Comparison of ENCODE assay signal across 8 cellular contexts in genomic region chr2:27891063-27891819, GRCh38. TPM values are rescaled to one million over a fixed set of nuclear protein-coding genes. Genes with fewer than 3 reads are reported as not detected.
DNase-seq lines count a peak whose midpoint lies in the region; ATAC-seq and TF ChIP-seq lines count a peak whose summit lies in the region.

No MANE protein-coding gene starts in this region.

- H3K4me3 Mint-ChIP-seq in activated T-helper 1 cell treated with anti-CD3 and anti-CD28 coated beads, Interleukin-12 subunit alpha, Interleukin-12 subunit beta, Interleukin-2, Interleukin-4 antibody, amounts not matched to agents 30 ng/mL and 10 ng/mL and 1 ng/mL, durations not matched to agents 14 hours and 24 hours and 36 hours, result peak overlapping the region; percentile 93
- peak overlapping the region; percentile 94 to 99 (median 98) for H3K4me3 Mint-ChIP-seq in naive thymus-derived CD8-positive, alpha-beta T cell

- CTCF ChIA-PET in A673 (lab: Charles Lee) (no interaction called here), Panc1 (lab: Charles Lee) (interaction anchor here (0.6 kb wide), 1 partner anchor 64 kb away, joined by 3 read pairs; no protein-coding TSS in a partner anchor)

- H3K4me1 Mint-ChIP-seq in activated T-helper 1 cell treated with anti-CD3 and anti-CD28 coated beads, Interleukin-12 subunit alpha, Interleukin-12 subunit beta, Interleukin-2, Interleukin-4 antibody, amounts not matched to agents 30 ng/mL and 10 ng/mL and 1 ng/mL, durations not matched to agents 14 hours and 24 hours and 36 hours (ENCODE audit: low read depth), result peaks cover 63% of the 10 kb centered on the region
- peaks cover 25 to 67% (median 51%) of the 10 kb centered on the region in 4 donors for H3K4me1 Mint-ChIP-seq in naive thymus-derived CD8-positive, alpha-beta T cell

- H3K36me3 Mint-ChIP-seq in activated T-helper 1 cell treated with anti-CD3 and anti-CD28 coated beads, Interleukin-12 subunit alpha, Interleukin-12 subunit beta, Interleukin-2, Interleukin-4 antibody, amounts not matched to agents 30 ng/mL and 10 ng/mL and 1 ng/mL, durations not matched to agents 14 hours and 24 hours and 36 hours (ENCODE audit: low read depth), result peaks cover 30% of the 10 kb centered on the region
- H3K36me3 Mint-ChIP-seq in naive thymus-derived CD8-positive, alpha-beta T cell, result peaks cover 0 to 24% (median 16%) of the 10 kb centered on the region in 3 donors

- in situ Hi-C loops in Panc1 (cut with HindIII; ENCODE audit: low pct_unique_long_range_greater_than_20kb, low sequenced_read_pairs), result no loop called here

- no peaks in the 10 kb centered on the region for H3K27me3 Mint-ChIP-seq in activated T-helper 1 cell treated with anti-CD3 and anti-CD28 coated beads, Interleukin-12 subunit alpha, Interleukin-12 subunit beta, Interleukin-2, Interleukin-4 antibody, amounts not matched to agents 30 ng/mL and 10 ng/mL and 1 ng/mL, durations not matched to agents 14 hours and 24 hours and 36 hours (ENCODE audit: insufficient read depth)
- peaks cover 0 to 6% (median 0%) of the 10 kb centered on the region in 5 donors for H3K27me3 Mint-ChIP-seq in naive thymus-derived CD8-positive, alpha-beta T cell

- H3K27ac ChIP-seq in A673 (ENCODE audit: low read depth, low read length, poor library complexity, severe bottlenecking) (peak overlapping the region; percentile 75), Panc1 (ENCODE audit: low read length) (peak overlapping the region; percentile 97)

- no peaks in the 10 kb centered on the region for H3K36me3 ChIP-seq in A673 (ENCODE audit: insufficient read depth, low read length, poor library complexity, severe bottlenecking)
- no peaks in the 10 kb centered on the region; the same call in 1 of the 2 replicates for H3K36me3 ChIP-seq in Panc1 (ENCODE audit: control insufficient read depth, insufficient read depth, low read length)

- ATAC-seq in GM18868 (IDR thresholded peaks at IDR 0.05; ENCODE audit: unreplicated experiment) (peak; percentile 14), HG03520 (IDR thresholded peaks at IDR 0.05; ENCODE audit: unreplicated experiment) (peak; percentile 22), Panc1 (peak; percentile 49)
- ATAC-seq in naive thymus-derived CD8-positive, alpha-beta T cell, result peak in 1 of 2 donors; percentile 65

- H3K27ac Mint-ChIP-seq in activated T-helper 1 cell treated with anti-CD3 and anti-CD28 coated beads, Interleukin-12 subunit alpha, Interleukin-12 subunit beta, Interleukin-2, Interleukin-4 antibody, amounts not matched to agents 30 ng/mL and 10 ng/mL and 1 ng/mL, durations not matched to agents 14 hours and 24 hours and 36 hours, result peak overlapping the region; percentile 99
- H3K27ac Mint-ChIP-seq in naive thymus-derived CD8-positive, alpha-beta T cell, result peak overlapping the region; percentile 98 to 100 (median 100)

- intact Hi-C loops in A673 (cut with micrococcal nuclease; ENCODE audit: unreplicated experiment), result loop anchor here (5.0 kb wide), 1 partner anchor 501 kb away; the partner anchor contains the start of gene FOSL2
- intact Hi-C loops in Panc1 (cut with micrococcal nuclease; ENCODE audit: unreplicated experiment), result loop anchor here (5.0 kb wide), 1 partner anchor 501 kb away; the partner anchor contains the start of gene FOSL2
- intact Hi-C loops in activated T-helper 1 cell treated with anti-CD3 and anti-CD28 coated beads, Interleukin-12 subunit alpha, Interleukin-12 subunit beta, Interleukin-2, Interleukin-4 antibody, amounts not matched to agents 30 ng/mL and 10 ng/mL and 1 ng/mL, durations not matched to agents 14 hours and 24 hours and 36 hours (cut with micrococcal nuclease), result loop anchor here (5.0 kb wide), 3 partner anchors 34 to 361 kb away; no protein-coding TSS in a partner anchor

- peak overlapping the region; percentile 63 for H3K4me3 ChIP-seq in A673 (ENCODE audit: low read depth, low read length, poor library complexity, severe bottlenecking)
- peak overlapping the region; percentile 80 to 95 for H3K4me3 ChIP-seq in Panc1 (ENCODE audit: low read depth in 2 of 2, low read length in 2 of 2)

- H3K27me3 ChIP-seq in A673 (replicated peaks; ENCODE audit: insufficient read depth, low read depth, low read length, poor library complexity) (no peaks in the 10 kb centered on the region), Panc1 (ENCODE audit: control insufficient read depth, insufficient read depth, low read length) (no peaks in the 10 kb centered on the region)

- DNase-seq in A673 (ENCODE audit: low spot score) (peak; percentile 78), Panc1 (ENCODE audit: low read depth, low spot score) (peak; percentile 69), fibroblast of gingiva (ENCODE audit: low read depth) (peak; percentile 87)
- peak; percentile 83 for DNase-seq in activated T-helper 1 cell treated with anti-CD3 and anti-CD28 coated beads, Interleukin-12 subunit alpha, Interleukin-12 subunit beta, Interleukin-2, Interleukin-4 antibody, amounts not matched to agents 30 ng/mL and 10 ng/mL and 1 ng/mL, durations not matched to agents 14 hours and 24 hours and 36 hours (ENCODE audit: low spot score)
- peak; percentile 78 to 98 (median 96) for DNase-seq in naive thymus-derived CD8-positive, alpha-beta T cell
- peak; percentile 87 to 95 (median 92) for DNase-seq in stimulated activated naive CD4-positive, alpha-beta T cell (lab: John Stamatoyannopoulos, UW)

- H3K9me3 ChIP-seq in A673 (ENCODE audit: low read depth, low read length, poor library complexity, severe bottlenecking) (no peaks in the 10 kb centered on the region), Panc1 (ENCODE audit: control insufficient read depth, insufficient read depth, low read depth, low read length) (no peaks in the 10 kb centered on the region)

- no peaks in the 10 kb centered on the region for H3K9me3 Mint-ChIP-seq in activated T-helper 1 cell treated with anti-CD3 and anti-CD28 coated beads, Interleukin-12 subunit alpha, Interleukin-12 subunit beta, Interleukin-2, Interleukin-4 antibody, amounts not matched to agents 30 ng/mL and 10 ng/mL and 1 ng/mL, durations not matched to agents 14 hours and 24 hours and 36 hours
- peaks cover 0 to 4% (median 0%) of the 10 kb centered on the region in 9 donors for H3K9me3 Mint-ChIP-seq in naive thymus-derived CD8-positive, alpha-beta T cell

- TF ChIP-seq CTCF in A673 (conservative IDR thresholded peaks at IDR 0.05; ENCODE audit: low read depth, low read length) (no peak), Panc1 (IDR thresholded peaks at IDR 0.05) (no peak)

- H3K4me1 ChIP-seq in A673 (ENCODE audit: insufficient read depth, low read length, poor library complexity, severe bottlenecking) (peaks cover 4% of the 10 kb centered on the region), Panc1 (ENCODE audit: control insufficient read depth, insufficient read depth, low read length) (peaks cover 20% of the 10 kb centered on the region)

- TSS peak; percentile 52 for BruUV-seq in A673 (replicated peaks; lab: Mats Ljungman, UMichigan)
- BruUV-seq in Panc1 (replicated peaks; lab: Mats Ljungman, UMichigan), result TSS peak; percentile 75

- POLR2A ChIA-PET in A673 (lab: Charles Lee; ENCODE audit: low non-redundant PET) (no interaction called here), Panc1 (lab: Charles Lee) (interaction anchor here (0.5 kb wide), 1 partner anchor 70 kb away, joined by 3 read pairs; no protein-coding TSS in a partner anchor)
- POLR2A ChIA-PET in naive thymus-derived CD8-positive, alpha-beta T cell (lab: Charles Lee), result interaction anchor here (0.6 to 1.6 kb wide), 2 partner anchors 23 to 119 kb away, joined by 3 to 6 read pairs; no protein-coding TSS in a partner anchor

RNA-seq across cellular contexts. Expression of gene BABAM2, which starts 0.7 kb away (rescaled TPM):
- total RNA-seq in A673 (2021) (21.5 and 21.8 TPM in 2 replicates), Panc1 (2021; ENCODE audit: unreplicated experiment) (31.2 TPM)
- 25.5 TPM for polyA plus RNA-seq in Panc1 (2012; ENCODE audit: insufficient read length)
- 46.3 and 46.6 TPM in 2 replicates for total RNA-seq in activated T-helper 1 cell treated with anti-CD3 and anti-CD28 coated beads, Interleukin-12 subunit alpha, Interleukin-12 subunit beta, Interleukin-2, Interleukin-4 antibody, amounts not matched to agents 30 ng/mL and 10 ng/mL and 1 ng/mL, durations not matched to agents 14 hours and 24 hours and 36 hours
- 10 to 100 TPM; 29.6 to 32.2 TPM for total RNA-seq in naive thymus-derived CD8-positive, alpha-beta T cell
- polyA plus RNA-seq in naive thymus-derived CD8-positive, alpha-beta T cell, result 10 to 100 TPM; 50.5 to 60.2 (median 56.2) TPM

RNA-seq across cellular contexts. Expression of gene RBKS, which starts 1.1 kb away (rescaled TPM):
- total RNA-seq in A673 (2021) (0.54 and 0.66 TPM in 2 replicates), Panc1 (2021; ENCODE audit: unreplicated experiment) (2.2 TPM)
- 4.5 TPM for polyA plus RNA-seq in Panc1 (2012; ENCODE audit: insufficient read length)
- 0.76 and 0.83 TPM in 2 replicates for total RNA-seq in activated T-helper 1 cell treated with anti-CD3 and anti-CD28 coated beads, Interleukin-12 subunit alpha, Interleukin-12 subunit beta, Interleukin-2, Interleukin-4 antibody, amounts not matched to agents 30 ng/mL and 10 ng/mL and 1 ng/mL, durations not matched to agents 14 hours and 24 hours and 36 hours
- total RNA-seq in naive thymus-derived CD8-positive, alpha-beta T cell, result 1 to 10 TPM; 1.5 to 1.8 TPM
- polyA plus RNA-seq in naive thymus-derived CD8-positive, alpha-beta T cell, result 1 to 10 TPM; 2.4 to 4.8 (median 3.0) TPM
